ENCODE assay signal across 17 cellular contexts in genomic region chr16:84613408-84614071, GRCh38. TPM values are rescaled to one million over a fixed set of nuclear protein-coding genes. Genes with fewer than 3 reads are reported as not detected.
DNase-seq lines count a peak whose midpoint lies in the region; ATAC-seq and TF ChIP-seq lines count a peak whose summit lies in the region.
"Had no signal": no experiment of that assay in that cellular context is flagged by ENCODE, and none has a peak within 500 bp of the region (broad histone marks: within the 10 kb centered on the region; RNA-seq: fewer than 3 reads in every experiment).

No MANE protein-coding gene starts in this region.

- peaks cover 75% of the 10 kb centered on the region for H3K36me3 Mint-ChIP-seq in T-helper 1 cell treated with Interleukin-12 subunit alpha and Interleukin-12 subunit beta and Interleukin-4 antibody, amounts not matched to agents 30 μg/mL and 1 μg/mL, for 36 hours (ENCODE audit: low read depth)

- in situ Hi-C loops in Panc1 (cut with HindIII; ENCODE audit: low pct_unique_long_range_greater_than_20kb, low sequenced_read_pairs) = no loop called here

- peak overlapping the region; percentile 85 for H3K27ac Mint-ChIP-seq in T-helper 1 cell treated with Interleukin-12 subunit alpha and Interleukin-12 subunit beta and Interleukin-4 antibody, amounts not matched to agents 30 μg/mL and 1 μg/mL, for 36 hours

- ATAC-seq in Panc1 = no peak
- no peak for ATAC-seq in GM21367 (IDR thresholded peaks at IDR 0.05; ENCODE audit: unreplicated experiment)
- ATAC-seq: right cardiac atrium had no signal

- H3K4me1 Mint-ChIP-seq in T-helper 1 cell treated with Interleukin-12 subunit alpha and Interleukin-12 subunit beta and Interleukin-4 antibody, amounts not matched to agents 30 μg/mL and 1 μg/mL, for 36 hours (ENCODE audit: low read depth) = peaks cover 68% of the 10 kb centered on the region

- H3K4me3 ChIP-seq in Panc1 (ENCODE audit: low read depth in 2 of 2, low read length in 2 of 2) = no peak overlapping the region
- H3K4me3 ChIP-seq in effector memory CD4-positive, alpha-beta T cell (ENCODE audit: insufficient read depth, low read depth, low read length, poor library complexity, severe bottlenecking) = no peak overlapping the region
- no peak overlapping the region for H3K4me3 ChIP-seq in rectal smooth muscle tissue (ENCODE audit: low read length)
- H3K4me3 ChIP-seq: esophagus squamous epithelium had no signal

- BruUV-seq in Panc1 (replicated peaks; lab: Mats Ljungman, UMichigan) = no TSS peak

- intact Hi-C loops in Panc1 (cut with micrococcal nuclease; ENCODE audit: unreplicated experiment) = no loop called here

- no peaks in the 10 kb centered on the region for H3K27me3 Mint-ChIP-seq in T-helper 1 cell treated with Interleukin-12 subunit alpha and Interleukin-12 subunit beta and Interleukin-4 antibody, amounts not matched to agents 30 μg/mL and 1 μg/mL, for 36 hours (ENCODE audit: low read depth)

- H3K27me3 ChIP-seq in Panc1 (ENCODE audit: control insufficient read depth, insufficient read depth, low read length) (no peaks in the 10 kb centered on the region), rectal smooth muscle tissue (ENCODE audit: control insufficient read depth, insufficient read depth, low read length) (no peaks in the 10 kb centered on the region)
- H3K27me3 ChIP-seq in effector memory CD4-positive, alpha-beta T cell (replicated peaks; ENCODE audit: control insufficient read depth, insufficient read depth, low read length, poor library complexity, severe bottlenecking) = no peaks in the 10 kb centered on the region
- H3K27me3 ChIP-seq: upper lobe of left lung had no signal

- H3K9me3 ChIP-seq in Panc1 (ENCODE audit: control insufficient read depth, insufficient read depth, low read depth, low read length) = no peaks in the 10 kb centered on the region
- H3K9me3 ChIP-seq in effector memory CD4-positive, alpha-beta T cell (ENCODE audit: control insufficient read depth, low read length) = no peaks in the 10 kb centered on the region
- H3K9me3 ChIP-seq: esophagus squamous epithelium, upper lobe of left lung had no signal

- no peak overlapping the region for H3K9ac ChIP-seq in rectal smooth muscle tissue (ENCODE audit: low read length)

- H3K36me3 ChIP-seq in Panc1 (ENCODE audit: control insufficient read depth, insufficient read depth, low read length) (peaks cover 4% of the 10 kb centered on the region), rectal smooth muscle tissue (ENCODE audit: control insufficient read depth, insufficient read depth, low read length) (no peaks in the 10 kb centered on the region)
- H3K36me3 ChIP-seq in effector memory CD4-positive, alpha-beta T cell (ENCODE audit: control insufficient read depth, insufficient read depth, low read length) = peaks cover 8% of the 10 kb centered on the region
- H3K36me3 ChIP-seq: esophagus squamous epithelium, upper lobe of left lung had no signal

- H3K27ac ChIP-seq in Panc1 (ENCODE audit: low read length) (peak overlapping the region; percentile 54), rectal smooth muscle tissue (ENCODE audit: low read depth, low read length) (peak overlapping the region; percentile 74)
- peak overlapping the region; percentile 55 for H3K27ac ChIP-seq in effector memory CD4-positive, alpha-beta T cell (ENCODE audit: insufficient read depth, low read length, poor library complexity, severe bottlenecking)

- DNase-seq in T-helper 1 cell (no peak), Panc1 (ENCODE audit: low read depth, low spot score) (no peak), retina (no peak), DMS153 treated with DMSO at 0.1 percent for 48 hours (lab: John Stamatoyannopoulos, UW; ENCODE audit: unreplicated experiment) (no peak)
- DNase-seq in effector memory CD4-positive, alpha-beta T cell = no peak
- DNase-seq: 8988T, cerebellar nuclear complex, DMS53, esophagus squamous epithelium, GOT3, mammary epithelial cell, NCI-H1105 treated with DMSO at 0.1 percent for 48 hours, upper lobe of left lung had no signal

- TF ChIP-seq CTCF in Panc1 (IDR thresholded peaks at IDR 0.05) = no peak

- POLR2A ChIA-PET in Panc1 (lab: Charles Lee) = no interaction called here

- H3K4me3 Mint-ChIP-seq in T-helper 1 cell treated with Interleukin-12 subunit alpha and Interleukin-12 subunit beta and Interleukin-4 antibody, amounts not matched to agents 30 μg/mL and 1 μg/mL, for 36 hours = peak overlapping the region; percentile 93

- H3K4me1 ChIP-seq in Panc1 (ENCODE audit: control insufficient read depth, insufficient read depth, low read length) (peaks cover 26% of the 10 kb centered on the region), rectal smooth muscle tissue (ENCODE audit: control insufficient read depth, insufficient read depth, low read length) (peaks cover 26% of the 10 kb centered on the region)
- H3K4me1 ChIP-seq in effector memory CD4-positive, alpha-beta T cell (ENCODE audit: control insufficient read depth, insufficient read depth, low read length, poor library complexity, severe bottlenecking) = peaks cover 64% of the 10 kb centered on the region

- peaks cover 12% of the 10 kb centered on the region for H3K9me3 Mint-ChIP-seq in T-helper 1 cell treated with Interleukin-12 subunit alpha and Interleukin-12 subunit beta and Interleukin-4 antibody, amounts not matched to agents 30 μg/mL and 1 μg/mL, for 36 hours

- CTCF ChIA-PET in Panc1 (lab: Charles Lee) = no interaction called here

RNA-seq across cellular contexts. Expression of gene COTL1, which starts 4.3 kb away (rescaled TPM):
- total RNA-seq in Panc1 (2021; ENCODE audit: unreplicated experiment) = 302 TPM
- 235 TPM for polyA plus RNA-seq in Panc1 (2012; ENCODE audit: insufficient read length)

RNA-seq across cellular contexts. Expression of gene KLHL36, which starts 34.8 kb away (rescaled TPM):
- 46.0 TPM for total RNA-seq in Panc1 (2021; ENCODE audit: unreplicated experiment)
- 34.8 TPM for polyA plus RNA-seq in Panc1 (2012; ENCODE audit: insufficient read length)
